In genomic region chr1:51283977-51284376, GRCh38 we compare ENCODE assay signal across 14 cellular contexts. TPM values are rescaled to one million over a fixed set of nuclear protein-coding genes. Genes with fewer than 3 reads are reported as not detected.
DNase-seq lines count a peak whose midpoint lies in the region; ATAC-seq and TF ChIP-seq lines count a peak whose summit lies in the region.
"Had no signal": no experiment of that assay in that cellular context is flagged by ENCODE, and none has a peak within 500 bp of the region (broad histone marks: within the 10 kb centered on the region; RNA-seq: fewer than 3 reads in every experiment).

No MANE protein-coding gene starts in this region.

- no peak overlapping the region for H3K4me3 Mint-ChIP-seq in activated CD4-positive, alpha-beta T cell treated with anti-CD3 and anti-CD28 coated beads, Interleukin-2, amount 10 ng/mL, durations not matched to agents 24 days and 14 days
- peak overlapping the region in 1 of 2 donors; percentile 48 for H3K4me3 Mint-ChIP-seq in stimulated activated naive B cell treated with anti-CD40 and anti-IgM and Interleukin-4, amounts not matched to agents 10 μg/mL and 1 μg/mL and 100 μg/mL, for 72 hours
- H3K4me3 Mint-ChIP-seq: GM23338 had no signal

- intact Hi-C loops in activated CD4-positive, alpha-beta T cell treated with anti-CD3 and anti-CD28 coated beads, Interleukin-2, amount 10 ng/mL, durations not matched to agents 24 days and 14 days (cut with micrococcal nuclease): loop anchor here (5.0 kb wide), 1 partner anchor 47 kb away; the partner anchor contains the start of gene RNF11
- intact Hi-C loops in left colon (cut with DNase I, micrococcal nuclease): no loop called here

- H3K9me3 Mint-ChIP-seq in activated CD4-positive, alpha-beta T cell treated with anti-CD3 and anti-CD28 coated beads, Interleukin-2, amount 10 ng/mL, durations not matched to agents 24 days and 14 days: no peaks in the 10 kb centered on the region
- no peaks in the 10 kb centered on the region for H3K9me3 Mint-ChIP-seq in stimulated activated naive B cell treated with anti-CD40 and anti-IgM and Interleukin-4, amounts not matched to agents 10 μg/mL and 1 μg/mL and 100 μg/mL, for 72 hours
- H3K9me3 Mint-ChIP-seq: GM23338 had no signal

- peak; percentile 3 for ATAC-seq in left colon
- peak; percentile 17 to 22 for ATAC-seq in stimulated activated naive B cell treated with anti-CD40 and anti-IgM and Interleukin-4, amounts not matched to agents 10 μg/mL and 1 μg/mL and 100 μg/mL, for 72 hours (replicated peaks)
- ATAC-seq in HG02840 (IDR thresholded peaks at IDR 0.05; ENCODE audit: low FRiP score, unreplicated experiment): no peak
- ATAC-seq: GM23338, Panc1 had no signal

- no peak for DNase-seq in activated CD4-positive, alpha-beta T cell treated with anti-CD3 and anti-CD28 coated beads, Interleukin-2, amount 10 ng/mL, durations not matched to agents 24 days and 14 days
- no peak for DNase-seq in activated CD4-positive, alpha-beta T cell treated with anti-CD3 and anti-CD28 coated beads for 4 hours
- DNase-seq in left colon (no peak), HPDE6-E6E7 (ENCODE audit: extremely low spot score) (no peak), NCI-H524 (lab: John Stamatoyannopoulos, UW) (no peak)
- no peak for DNase-seq in stimulated activated naive B cell treated with anti-CD40 and anti-IgM and Interleukin-4, amounts not matched to agents 10 μg/mL and 1 μg/mL and 100 μg/mL, for 72 hours
- DNase-seq: C1 segment of cervical spinal cord, MG63, NCI-H1694 treated with DMSO at 0.1 percent for 48 hours had no signal

- peak overlapping the region; percentile 54 for H3K27ac ChIP-seq in VCaP
- H3K27ac ChIP-seq: KMS-11 had no signal

- H3K4me1 Mint-ChIP-seq in activated CD4-positive, alpha-beta T cell treated with anti-CD3 and anti-CD28 coated beads, Interleukin-2, amount 10 ng/mL, durations not matched to agents 24 days and 14 days: peaks cover 22% of the 10 kb centered on the region
- H3K4me1 Mint-ChIP-seq in stimulated activated naive B cell treated with anti-CD40 and anti-IgM and Interleukin-4, amounts not matched to agents 10 μg/mL and 1 μg/mL and 100 μg/mL, for 72 hours: peaks cover 15 to 27% of the 10 kb centered on the region in 2 donors

- H3K27me3 Mint-ChIP-seq in activated CD4-positive, alpha-beta T cell treated with anti-CD3 and anti-CD28 coated beads, Interleukin-2, amount 10 ng/mL, durations not matched to agents 24 days and 14 days: peaks cover 1% of the 10 kb centered on the region
- H3K27me3 Mint-ChIP-seq in stimulated activated naive B cell treated with anti-CD40 and anti-IgM and Interleukin-4, amounts not matched to agents 10 μg/mL and 1 μg/mL and 100 μg/mL, for 72 hours: no peaks in the 10 kb centered on the region

- no peaks in the 10 kb centered on the region for H3K36me3 Mint-ChIP-seq in activated CD4-positive, alpha-beta T cell treated with anti-CD3 and anti-CD28 coated beads, Interleukin-2, amount 10 ng/mL, durations not matched to agents 24 days and 14 days (ENCODE audit: low read depth)
- peaks cover 2 to 17% of the 10 kb centered on the region in 2 donors for H3K36me3 Mint-ChIP-seq in stimulated activated naive B cell treated with anti-CD40 and anti-IgM and Interleukin-4, amounts not matched to agents 10 μg/mL and 1 μg/mL and 100 μg/mL, for 72 hours

- no peak for TF ChIP-seq CTCF in VCaP (conservative IDR thresholded peaks at IDR 0.05)

- H3K27ac Mint-ChIP-seq in activated CD4-positive, alpha-beta T cell treated with anti-CD3 and anti-CD28 coated beads, Interleukin-2, amount 10 ng/mL, durations not matched to agents 24 days and 14 days: peak overlapping the region; percentile 70
- H3K27ac Mint-ChIP-seq in stimulated activated naive B cell treated with anti-CD40 and anti-IgM and Interleukin-4, amounts not matched to agents 10 μg/mL and 1 μg/mL and 100 μg/mL, for 72 hours: peak overlapping the region; percentile 88
- H3K27ac Mint-ChIP-seq: GM23338 had no signal

RNA-seq across cellular contexts. Expression of gene TTC39A, which starts 46.4 kb away (rescaled TPM):
- total RNA-seq in activated CD4-positive, alpha-beta T cell treated with anti-CD3 and anti-CD28 coated beads, Interleukin-2, amount 10 ng/mL, durations not matched to agents 24 days and 14 days: 0.12 and 0.28 TPM in 2 replicates
- total RNA-seq in left colon: 100 to 1,000 TPM in 1 of 2 donors, 10 to 100 TPM in 1; 80.4 to 114 TPM

RNA-seq across cellular contexts. Expression of gene RNF11, which starts 47.9 kb away (rescaled TPM):
- total RNA-seq in activated CD4-positive, alpha-beta T cell treated with anti-CD3 and anti-CD28 coated beads, Interleukin-2, amount 10 ng/mL, durations not matched to agents 24 days and 14 days: 24.6 and 33.6 TPM in 2 replicates
- 100 to 1,000 TPM in 1 of 2 donors, 10 to 100 TPM in 1; 69.6 to 109 TPM for total RNA-seq in left colon

Comparison
In these comparisons a context has a peak if more than half of its experiments do, and no peak if none do; other contexts are left out.
1. RNA of gene TTC39A, which starts 46.4 kb away (total RNA-seq): 80.4 to 114 TPM in left colon; 0.12 to 0.28 TPM in activated CD4-positive, alpha-beta T cell treated with anti-CD3 and anti-CD28 coated beads, Interleukin-2, amount 10 ng/mL, durations not matched to agents 24 days and 14 days; every median in the first group is over 10 times any median in the second.